In genomic region chr18:58983260-58983659, GRCh38 we compare ENCODE assay signal across 15 cellular contexts.
DNase-seq lines count a peak whose midpoint lies in the region; ATAC-seq and TF ChIP-seq lines count a peak whose summit lies in the region.
"Had no signal": no experiment of that assay in that cellular context is flagged by ENCODE, and none has a peak within 500 bp of the region (broad histone marks: within the 10 kb centered on the region; RNA-seq: fewer than 3 reads in every experiment).

No MANE protein-coding gene starts in this region.

- H3K27ac ChIP-seq in body of pancreas (peak overlapping the region in 3 of 4 donors; percentile 8 to 61 (median 47)), heart left ventricle (peak overlapping the region in 2 of 12 donors; percentile 43 to 67)
- H3K27ac ChIP-seq: SJSA1 had no signal

- peaks cover 4% of the 10 kb centered on the region for H3K4me1 Mint-ChIP-seq in nephron

- H3K4me3 Mint-ChIP-seq in nephron, result no peak overlapping the region
- H3K4me3 Mint-ChIP-seq: CD8-positive, alpha-beta T cell had no signal

- H3K36me3 Mint-ChIP-seq in nephron (ENCODE audit: low read depth), result peaks cover 82% of the 10 kb centered on the region
- H3K36me3 Mint-ChIP-seq: CD8-positive, alpha-beta T cell had no signal

- no peak for TF ChIP-seq POLR2A in body of pancreas (IDR thresholded peaks at IDR 0.05)
- TF ChIP-seq POLR2A in heart left ventricle (IDR thresholded peaks at IDR 0.05), result no peak

- peaks cover 4% of the 10 kb centered on the region for H3K4me1 ChIP-seq in body of pancreas
- H3K4me1 ChIP-seq in heart left ventricle, result peaks cover 0 to 13% (median 0%) of the 10 kb centered on the region in 12 donors
- H3K4me1 ChIP-seq: SJSA1 had no signal

- intact Hi-C loops in body of pancreas (cut with DNase I) (no loop called here), heart left ventricle (cut with DNase I) (no loop called here)

- TF ChIP-seq CTCF in body of pancreas (IDR thresholded peaks at IDR 0.05), result no peak
- TF ChIP-seq CTCF in heart left ventricle (IDR thresholded peaks at IDR 0.05), result no peak
- TF ChIP-seq CTCF in nephron (IDR thresholded peaks at IDR 0.05; ENCODE audit: unreplicated experiment in 3 of 3), result no peak

- H3K9me3 ChIP-seq in body of pancreas (no peaks in the 10 kb centered on the region), heart left ventricle (no peaks in the 10 kb centered on the region)
- H3K9me3 ChIP-seq: MG63, SJSA1 had no signal

- no peak for ATAC-seq in body of pancreas
- peak; percentile 24 to 93 (median 54) for ATAC-seq in heart left ventricle
- no peak for ATAC-seq in GM19455 (IDR thresholded peaks at IDR 0.05; ENCODE audit: unreplicated experiment)
- ATAC-seq in HG03039 (IDR thresholded peaks at IDR 0.05; ENCODE audit: unreplicated experiment), result no peak
- ATAC-seq: CD8-positive, alpha-beta T cell had no signal

- H3K27me3 ChIP-seq in body of pancreas, result no peaks in the 10 kb centered on the region
- no peaks in the 10 kb centered on the region for H3K27me3 ChIP-seq in heart left ventricle
- H3K27me3 ChIP-seq: MG63, SJSA1 had no signal

- WGBS in body of pancreas, 2 donors, result 68 to 80% methylated on average over 5 of the region's 5 CpGs
- WGBS in heart left ventricle, 4 donors, result 58 to 83% (median 77%) methylated on average over 5 of the region's 5 CpGs

- H3K36me3 ChIP-seq in body of pancreas (replicated peaks in 1 of 2; ENCODE audit: insufficient read depth in 1 of 2, low read depth in 2 of 2) (no peaks in the 10 kb centered on the region), heart left ventricle (peaks cover 0 to 77% (median 57%) of the 10 kb centered on the region in 9 donors)

- peaks cover 7% of the 10 kb centered on the region for H3K9me3 Mint-ChIP-seq in nephron

- H3K27ac Mint-ChIP-seq in nephron, result peak overlapping the region in 2 of 3 experiments; percentile 52 to 72
- H3K27ac Mint-ChIP-seq: CD8-positive, alpha-beta T cell had no signal

- H3K4me3 ChIP-seq in body of pancreas, result no peak overlapping the region
- H3K4me3 ChIP-seq in heart left ventricle, result no peak overlapping the region
- H3K4me3 ChIP-seq: MG63, SJSA1 had no signal

- H3K27me3 Mint-ChIP-seq in nephron (ENCODE audit: low read depth), result no peaks in the 10 kb centered on the region

- no peak for DNase-seq in body of pancreas
- peak in 1 of 5 donors; percentile 70 for DNase-seq in heart left ventricle
- no peak for DNase-seq in NCI-H187 (lab: John Stamatoyannopoulos, UW)
- DNase-seq in NCI-H2107 (lab: John Stamatoyannopoulos, UW), result no peak
- DNase-seq: CD8-positive, alpha-beta T cell; DND-41; GF-D8; H7; MG63; NCI-H1930; NCI-H524 had no signal

Comparison
In these comparisons a context has a peak if more than half of its experiments do, and no peak if none do; other contexts are left out.
1. ATAC-seq: peak in heart left ventricle (4 of 4); none in body of pancreas (single experiment), GM19455 (single experiment) and HG03039 (single experiment).